28 cellular contexts compared by ENCODE assay signal in genomic region chr22:47389201-47389600, GRCh38.
"Had no signal": no experiment of that assay in that cellular context is flagged by ENCODE, and none has a peak within 500 bp of the region (broad histone marks: within the 10 kb centered on the region; RNA-seq: fewer than 3 reads in every experiment).

No MANE protein-coding gene starts in this region.

- H3K27ac Mint-ChIP-seq: activated CD4-positive, alpha-beta memory T cell treated with anti-CD3 and anti-CD28 coated beads for 36 hours; activated CD4-positive, alpha-beta T cell treated with anti-CD3 and anti-CD28 coated beads for 36 hours; activated CD4-positive, alpha-beta T cell treated with anti-CD3 and anti-CD28 coated beads, Interleukin-2, amount 10 ng/mL, durations not matched to agents 24 days and 14 days; activated CD8-positive, alpha-beta memory T cell treated with anti-CD3 and anti-CD28 coated beads, Interleukin-2, amount 10 ng/mL, durations not matched to agents 7 days and 5 days; activated CD8-positive, alpha-beta T cell treated with anti-CD3 and anti-CD28 coated beads, Interleukin-2, amount 10 ng/mL, durations not matched to agents 7 days and 5 days; activated naive CD4-positive, alpha-beta T cell treated with anti-CD3 and anti-CD28 coated beads for 36 hours; activated naive CD4-positive, alpha-beta T cell treated with anti-CD3 and anti-CD28 coated beads, Interleukin-2, amount 50 U/mL, for 24 hours; activated naive CD8-positive, alpha-beta T cell treated with anti-CD3 and anti-CD28 coated beads for 36 hours; activated naive CD8-positive, alpha-beta T cell treated with anti-CD3 and anti-CD28 coated beads, Interleukin-2, amount 50 U/mL, for 24 hours; activated T-helper 1 cell treated with anti-CD3 and anti-CD28 coated beads, Interleukin-12 subunit alpha, Interleukin-12 subunit beta, Interleukin-2, Interleukin-4 antibody, amounts not matched to agents 30 ng/mL and 10 ng/mL and 1 ng/mL, durations not matched to agents 14 hours and 24 hours and 36 hours; activated T-helper 2 cell treated with anti-CD3 and anti-CD28 coated beads, Interferon-gamma antibody, Interleukin-2, Interleukin-4, amounts not matched to agents 10 μg/mL and 5 μg/mL and 100 μg/mL, durations not matched to agents 14 hours and 24 hours and 36 hours had no signal

- ATAC-seq: activated CD4-positive, alpha-beta T cell treated with anti-CD3 and anti-CD28 coated beads for 36 hours; activated CD8-positive, alpha-beta memory T cell treated with anti-CD3 and anti-CD28 coated beads, Interleukin-2, amount 10 ng/mL, durations not matched to agents 7 days and 5 days; activated CD8-positive, alpha-beta T cell treated with anti-CD3 and anti-CD28 coated beads, Interleukin-2, amount 10 ng/mL, durations not matched to agents 7 days and 5 days; activated naive CD8-positive, alpha-beta T cell treated with anti-CD3 and anti-CD28 coated beads, Interleukin-2, amount 50 U/mL, for 24 hours; body of pancreas; gastroesophageal sphincter had no signal

- H3K4me1 Mint-ChIP-seq: activated CD4-positive, alpha-beta T cell treated with anti-CD3 and anti-CD28 coated beads for 36 hours; activated CD4-positive, alpha-beta T cell treated with anti-CD3 and anti-CD28 coated beads, Interleukin-2, amount 10 ng/mL, durations not matched to agents 24 days and 14 days; activated CD8-positive, alpha-beta memory T cell treated with anti-CD3 and anti-CD28 coated beads, Interleukin-2, amount 10 ng/mL, durations not matched to agents 7 days and 5 days; activated naive CD4-positive, alpha-beta T cell treated with anti-CD3 and anti-CD28 coated beads, Interleukin-2, amount 50 U/mL, for 24 hours; activated naive CD8-positive, alpha-beta T cell treated with anti-CD3 and anti-CD28 coated beads for 36 hours; activated naive CD8-positive, alpha-beta T cell treated with anti-CD3 and anti-CD28 coated beads, Interleukin-2, amount 50 U/mL, for 24 hours had no signal

- H3K9me3 Mint-ChIP-seq: activated CD4-positive, alpha-beta memory T cell treated with anti-CD3 and anti-CD28 coated beads for 36 hours; activated CD4-positive, alpha-beta T cell treated with anti-CD3 and anti-CD28 coated beads, Interleukin-2, amount 10 ng/mL, durations not matched to agents 24 days and 14 days; activated naive CD4-positive, alpha-beta T cell treated with anti-CD3 and anti-CD28 coated beads for 36 hours; activated naive CD4-positive, alpha-beta T cell treated with anti-CD3 and anti-CD28 coated beads, Interleukin-2, amount 50 U/mL, for 24 hours; activated naive CD8-positive, alpha-beta T cell treated with anti-CD3 and anti-CD28 coated beads for 36 hours; activated naive CD8-positive, alpha-beta T cell treated with anti-CD3 and anti-CD28 coated beads, Interleukin-2, amount 50 U/mL, for 24 hours; activated T-helper 1 cell treated with anti-CD3 and anti-CD28 coated beads, Interleukin-12 subunit alpha, Interleukin-12 subunit beta, Interleukin-2, Interleukin-4 antibody, amounts not matched to agents 30 ng/mL and 10 ng/mL and 1 ng/mL, durations not matched to agents 14 hours and 24 hours and 36 hours; activated T-helper 2 cell treated with anti-CD3 and anti-CD28 coated beads, Interferon-gamma antibody, Interleukin-2, Interleukin-4, amounts not matched to agents 10 μg/mL and 5 μg/mL and 100 μg/mL, durations not matched to agents 14 hours and 24 hours and 36 hours had no signal

- H3K9me3 ChIP-seq: adrenal gland, body of pancreas, colonic mucosa, esophagus squamous epithelium, gastroesophageal sphincter had no signal

- H3K36me3 Mint-ChIP-seq: activated CD4-positive, alpha-beta memory T cell treated with anti-CD3 and anti-CD28 coated beads for 36 hours; activated CD8-positive, alpha-beta memory T cell treated with anti-CD3 and anti-CD28 coated beads, Interleukin-2, amount 10 ng/mL, durations not matched to agents 7 days and 5 days; activated naive CD4-positive, alpha-beta T cell treated with anti-CD3 and anti-CD28 coated beads, Interleukin-2, amount 50 U/mL, for 24 hours; activated naive CD8-positive, alpha-beta T cell treated with anti-CD3 and anti-CD28 coated beads for 36 hours had no signal

- H3K27ac ChIP-seq: adrenal gland, body of pancreas, colonic mucosa, epithelial cell of prostate, esophagus squamous epithelium, gastroesophageal sphincter had no signal

- H3K27me3 Mint-ChIP-seq: activated CD4-positive, alpha-beta memory T cell treated with anti-CD3 and anti-CD28 coated beads for 36 hours; activated CD4-positive, alpha-beta T cell treated with anti-CD3 and anti-CD28 coated beads for 36 hours; activated CD4-positive, alpha-beta T cell treated with anti-CD3 and anti-CD28 coated beads, Interleukin-2, amount 10 ng/mL, durations not matched to agents 24 days and 14 days; activated CD8-positive, alpha-beta memory T cell treated with anti-CD3 and anti-CD28 coated beads, Interleukin-2, amount 10 ng/mL, durations not matched to agents 7 days and 5 days; activated naive CD4-positive, alpha-beta T cell treated with anti-CD3 and anti-CD28 coated beads, Interleukin-2, amount 50 U/mL, for 24 hours; activated naive CD8-positive, alpha-beta T cell treated with anti-CD3 and anti-CD28 coated beads for 36 hours; activated naive CD8-positive, alpha-beta T cell treated with anti-CD3 and anti-CD28 coated beads, Interleukin-2, amount 50 U/mL, for 24 hours had no signal

- H3K36me3 ChIP-seq: adrenal gland, colonic mucosa, esophagus squamous epithelium, gastroesophageal sphincter had no signal

- H3K4me3 ChIP-seq: adrenal gland, body of pancreas, colonic mucosa, esophagus squamous epithelium, gastroesophageal sphincter had no signal

- H3K27me3 ChIP-seq: adrenal gland, body of pancreas, colonic mucosa had no signal

- H3K4me1 ChIP-seq: adrenal gland, body of pancreas, colonic mucosa, esophagus squamous epithelium, gastroesophageal sphincter had no signal

- H3K4me3 Mint-ChIP-seq: activated CD4-positive, alpha-beta memory T cell treated with anti-CD3 and anti-CD28 coated beads for 36 hours; activated CD4-positive, alpha-beta T cell treated with anti-CD3 and anti-CD28 coated beads for 36 hours; activated CD4-positive, alpha-beta T cell treated with anti-CD3 and anti-CD28 coated beads, Interleukin-2, amount 10 ng/mL, durations not matched to agents 24 days and 14 days; activated CD8-positive, alpha-beta memory T cell treated with anti-CD3 and anti-CD28 coated beads, Interleukin-2, amount 10 ng/mL, durations not matched to agents 7 days and 5 days; activated CD8-positive, alpha-beta T cell treated with anti-CD3 and anti-CD28 coated beads, Interleukin-2, amount 10 ng/mL, durations not matched to agents 7 days and 5 days; activated naive CD4-positive, alpha-beta T cell treated with anti-CD3 and anti-CD28 coated beads for 36 hours; activated naive CD4-positive, alpha-beta T cell treated with anti-CD3 and anti-CD28 coated beads, Interleukin-2, amount 50 U/mL, for 24 hours; activated naive CD8-positive, alpha-beta T cell treated with anti-CD3 and anti-CD28 coated beads for 36 hours; activated naive CD8-positive, alpha-beta T cell treated with anti-CD3 and anti-CD28 coated beads, Interleukin-2, amount 50 U/mL, for 24 hours; activated T-helper 1 cell treated with anti-CD3 and anti-CD28 coated beads, Interleukin-12 subunit alpha, Interleukin-12 subunit beta, Interleukin-2, Interleukin-4 antibody, amounts not matched to agents 30 ng/mL and 10 ng/mL and 1 ng/mL, durations not matched to agents 14 hours and 24 hours and 36 hours had no signal

- DNase-seq: activated CD4-positive, alpha-beta memory T cell treated with anti-CD3 and anti-CD28 coated beads for 36 hours; activated CD4-positive, alpha-beta T cell treated with anti-CD3 and anti-CD28 coated beads for 36 hours; activated CD4-positive, alpha-beta T cell treated with anti-CD3 and anti-CD28 coated beads, Interleukin-2, amount 10 ng/mL, durations not matched to agents 24 days and 14 days; activated CD4-positive, CD25-positive, alpha-beta regulatory T cell; activated CD4-positive, CD25-positive, alpha-beta regulatory T cell treated with anti-CD3 and anti-CD28 coated beads, Interleukin-2, amount 50 U/mL, for 72 hours; activated CD8-positive, alpha-beta memory T cell treated with anti-CD3 and anti-CD28 coated beads, Interleukin-2, amount 10 ng/mL, durations not matched to agents 7 days and 5 days; activated CD8-positive, alpha-beta memory T cell treated with anti-CD3 and anti-CD28 coated beads, Interleukin-2, amount 50 U/mL, for 4 hours; activated CD8-positive, alpha-beta T cell treated with anti-CD3 and anti-CD28 coated beads, Interleukin-2, amount 10 ng/mL, durations not matched to agents 7 days and 5 days; activated effector memory CD4-positive, alpha-beta T cell treated with anti-CD3 and anti-CD28 coated beads, Interleukin-2, amount 50 U/mL, for 16 hours; activated naive CD4-positive, alpha-beta T cell treated with anti-CD3 and anti-CD28 coated beads for 36 hours; activated naive CD8-positive, alpha-beta T cell treated with anti-CD3 and anti-CD28 coated beads for 36 hours; activated naive CD8-positive, alpha-beta T cell treated with anti-CD3 and anti-CD28 coated beads, Interleukin-2, amount 50 U/mL, for 24 hours; activated T-cell treated with anti-CD3 and anti-CD28 coated beads, Interleukin-2, amount 50 U/mL, for 1 hour; activated T-cell treated with anti-CD3 and anti-CD28 coated beads, Interleukin-2, amount 50 U/mL, for 48 hours; adrenal gland; amygdala; body of pancreas; caudate nucleus; colonic mucosa; effector CD8-positive, alpha-beta T cell; esophagus squamous epithelium; foreskin melanocyte; T-helper 2 cell had no signal
